10 cellular contexts compared by ENCODE assay signal in genomic region chr5:74643160-74643562, GRCh38. TPM values are rescaled to one million over a fixed set of nuclear protein-coding genes. Genes with fewer than 3 reads are reported as not detected.
DNase-seq lines count a peak whose midpoint lies in the region; ATAC-seq and TF ChIP-seq lines count a peak whose summit lies in the region.
"Had no signal": no experiment of that assay in that cellular context is flagged by ENCODE, and none has a peak within 500 bp of the region (broad histone marks: within the 10 kb centered on the region; RNA-seq: fewer than 3 reads in every experiment).

No MANE protein-coding gene starts in this region.

- H3K4me3 Mint-ChIP-seq in T-cell = no peak overlapping the region

- H3K4me1 Mint-ChIP-seq in T-cell = peaks cover 27 to 38% (median 28%) of the 10 kb centered on the region in 3 donors

- DNase-seq in HCEC 1CT (peak; percentile 97), SK-MEL-5 (ENCODE audit: low read depth, low spot score) (peak; percentile 29), fibroblast of pulmonary artery (ENCODE audit: low read depth) (peak; percentile 98), skeletal muscle cell (ENCODE audit: low read depth) (peak; percentile 82), WERI-Rb-1 (no peak), T-cell (no peak), GM10266 (ENCODE audit: extremely low spot score) (no peak)
- DNase-seq: gastrocnemius medialis, right lobe of liver had no signal

- ATAC-seq in HG02938 (IDR thresholded peaks at IDR 0.05; ENCODE audit: unreplicated experiment) (no peak), T-cell (replicated peaks in 1 of 4) (no peak)
- ATAC-seq: gastrocnemius medialis had no signal

- CTCF ChIA-PET in T-cell (lab: Charles Lee) = interaction anchor here (0.8 to 1.7 kb wide), 4 partner anchors 14 to 741 kb away, joined by 3 to 5 read pairs (median 4); no protein-coding TSS in a partner anchor

- H3K27me3 Mint-ChIP-seq in T-cell = peaks cover 3 to 4% of the 10 kb centered on the region in 2 donors

- TF ChIP-seq CTCF in fibroblast of pulmonary artery (IDR thresholded peaks at IDR 0.05; ENCODE audit: low read length, missing control alignments) (no peak), WERI-Rb-1 (IDR thresholded peaks at IDR 0.05; ENCODE audit: low read depth, low read length) (no peak), GM10266 (IDR thresholded peaks at IDR 0.05; ENCODE audit: control insufficient read depth, insufficient read depth, low read depth, missing control alignments) (no peak)

- no peak overlapping the region for H3K27ac Mint-ChIP-seq in T-cell

- peaks cover 5% of the 10 kb centered on the region for H3K36me3 ChIP-seq in WERI-Rb-1
- H3K36me3 ChIP-seq: gastrocnemius medialis, right lobe of liver had no signal

- POLR2A ChIA-PET in T-cell (lab: Charles Lee) = interaction anchor here in 1 of 2 donors (0.6 kb wide), 1 partner anchor 125 kb away, joined by 3 read pairs; no protein-coding TSS in a partner anchor

- no peaks in the 10 kb centered on the region for H3K9me3 ChIP-seq in WERI-Rb-1 (ENCODE audit: severe bottlenecking)
- H3K9me3 ChIP-seq: gastrocnemius medialis, right lobe of liver had no signal

- no peaks in the 10 kb centered on the region for H3K27me3 ChIP-seq in WERI-Rb-1 (ENCODE audit: insufficient read depth, low read depth, severe bottlenecking)
- H3K27me3 ChIP-seq: gastrocnemius medialis, right lobe of liver had no signal

- in situ Hi-C loops in SK-MEL-5 (cut with HindIII; ENCODE audit: low pct_unique_long_range_greater_than_20kb, low sequenced_read_pairs) = no loop called here

- no peak overlapping the region for H3K27ac ChIP-seq in WERI-Rb-1
- H3K27ac ChIP-seq: gastrocnemius medialis had no signal

- H3K36me3 Mint-ChIP-seq in T-cell = no peaks in the 10 kb centered on the region

- H3K4me3 ChIP-seq in fibroblast of pulmonary artery (replicated peaks; ENCODE audit: low read depth, low read length) (no peak overlapping the region), skeletal muscle cell (ENCODE audit: low read depth, low read length) (no peak overlapping the region), WERI-Rb-1 (ENCODE audit: low read depth, low read length) (no peak overlapping the region)
- H3K4me3 ChIP-seq: gastrocnemius medialis, right lobe of liver had no signal

- no peaks in the 10 kb centered on the region for H3K9me3 Mint-ChIP-seq in T-cell

RNA-seq across cellular contexts. Expression of gene ENC1, which starts 2.6 kb away (rescaled TPM):
- total RNA-seq in SK-MEL-5 (2014; rRNA removed; shearing (Covaris generic)) = 2.5 and 3.0 TPM in 2 replicates
- polyA plus RNA-seq in SK-MEL-5 (2015; cell fraction: cytosol; rRNA removed) = 3.2 and 4.2 TPM in 2 replicates
- polyA plus RNA-seq in SK-MEL-5 (2015; cell fraction: nucleus; rRNA removed) = 2.2 and 10.3 TPM in 2 replicates
- total RNA-seq in T-cell = 10 to 100 TPM in 2 of 5 donors, 1 to 10 TPM in 2, under 1 TPM in 1; 0.70 to 21.0 (median 2.7) TPM

RNA-seq across cellular contexts. Expression of gene HEXB, which starts 41.9 kb away (rescaled TPM):
- 718 and 809 TPM in 2 replicates for total RNA-seq in SK-MEL-5 (2014; rRNA removed; shearing (Covaris generic))
- polyA plus RNA-seq in SK-MEL-5 (2015; cell fraction: cytosol; rRNA removed) = 722 and 724 TPM in 2 replicates
- polyA plus RNA-seq in SK-MEL-5 (2015; cell fraction: nucleus; rRNA removed) = 66.8 and 92.9 TPM in 2 replicates
- total RNA-seq in T-cell = 10 to 100 TPM; 32.5 to 52.0 (median 44.0) TPM

Comparison
In these comparisons a context has a peak if more than half of its experiments do, and no peak if none do; other contexts are left out.
1. DNase-seq: peak in HCEC 1CT (single experiment), SK-MEL-5 (single experiment), fibroblast of pulmonary artery (single experiment) and skeletal muscle cell (single experiment); none in WERI-Rb-1 (single experiment), T-cell (0 of 34) and GM10266 (single experiment).
2. RNA of gene HEXB, which starts 41.9 kb away (total RNA-seq): 718 to 809 TPM in SK-MEL-5; 32.5 to 52.0 TPM in T-cell; every median in the first group is over 10 times any median in the second.